12 cellular contexts compared by ENCODE assay signal in the genomic region with DNA sequence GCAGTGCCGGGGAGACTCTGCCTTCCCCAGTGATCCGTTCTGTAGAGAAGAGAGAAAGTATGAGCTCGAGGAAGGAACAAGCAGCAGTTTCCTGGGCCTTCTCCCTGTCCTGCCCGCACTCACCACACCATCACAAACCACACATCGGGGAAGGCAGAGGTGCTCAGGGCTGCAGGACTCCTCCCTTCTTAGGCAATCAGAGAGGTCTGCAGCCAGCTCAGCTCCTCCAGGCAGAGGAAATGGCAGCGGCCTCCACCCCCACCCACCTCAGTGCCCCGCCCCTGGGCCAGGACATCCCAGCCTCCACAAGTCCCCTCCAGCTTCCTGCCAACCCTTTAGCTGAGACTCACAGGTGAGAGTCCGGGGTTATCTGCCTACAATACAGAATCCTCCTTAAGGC. TPM values are rescaled to one million over a fixed set of nuclear protein-coding genes. Genes with fewer than 3 reads are reported as not detected.
DNase-seq lines count a peak whose midpoint lies in the region; ATAC-seq lines count a peak whose summit lies in the region.
"Had no signal": no experiment of that assay in that cellular context is flagged by ENCODE, and none has a peak within 500 bp of the region (broad histone marks: within the 10 kb centered on the region; RNA-seq: fewer than 3 reads in every experiment).

No MANE protein-coding gene starts in this region.

- no peak overlapping the region for H3K18ac ChIP-seq in mesenchymal stem cell (ENCODE audit: low read depth in 1 of 2, low read length in 2 of 2)

- H2AK5ac ChIP-seq in mesenchymal stem cell (ENCODE audit: low read length, severe bottlenecking): no peak overlapping the region

- no peak overlapping the region for H2AFZ ChIP-seq in mesenchymal stem cell (ENCODE audit: low read depth, low read length)

- H2BK5ac ChIP-seq in mesenchymal stem cell (ENCODE audit: low read depth, low read length, poor library complexity, severe bottlenecking): no peak overlapping the region

- no peak overlapping the region for H3K23ac ChIP-seq in mesenchymal stem cell (ENCODE audit: low read length in 2 of 2)

- H3K36me3 ChIP-seq in mesenchymal stem cell (ENCODE audit: control insufficient read depth in 1 of 2, insufficient read depth in 2 of 2, low read depth in 1 of 2, low read length in 2 of 2): peaks cover 51 to 59% of the 10 kb centered on the region in 2 experiments

- H3K4me3 ChIP-seq in mesenchymal stem cell (ENCODE audit: insufficient read depth in 1 of 2, low read depth in 1 of 2, low read length in 2 of 2): no peak overlapping the region

- no peak for ATAC-seq in Right ventricle myocardium superior (ENCODE audit: poor library complexity)
- no peak for ATAC-seq in left ventricle myocardium superior
- no peak for ATAC-seq in HG03025 (IDR thresholded peaks at IDR 0.05; ENCODE audit: low FRiP score, unreplicated experiment)
- no peak for ATAC-seq in GM19023 (IDR thresholded peaks at IDR 0.05; ENCODE audit: unreplicated experiment)

- H2BK15ac ChIP-seq in mesenchymal stem cell (ENCODE audit: low read depth, poor library complexity, severe bottlenecking): no peak overlapping the region

- H2BK120ac ChIP-seq in mesenchymal stem cell (ENCODE audit: low read depth, low read length): no peak overlapping the region

- 59% methylated on average over 5 of the region's 8 CpGs for WGBS in mesenchymal stem cell

- no peaks in the 10 kb centered on the region for H3K9me3 ChIP-seq in mesenchymal stem cell (ENCODE audit: control insufficient read depth, low read length)
- H3K9me3 ChIP-seq: tibial nerve had no signal

- DNase-seq in Right ventricle myocardium superior (peak; percentile 57), left ventricle myocardium superior (no peak), mesenchymal stem cell (peak; percentile 28), NCI-H2081 treated with DMSO at 0.1 percent for 48 hours (lab: John Stamatoyannopoulos, UW) (no peak), COR-L47 (lab: John Stamatoyannopoulos, UW) (no peak)
- DNase-seq in activated effector memory CD4-positive, alpha-beta T cell treated with anti-CD3 and anti-CD28 coated beads, Interleukin-2, amount 50 U/mL, for 16 hours: peak; percentile 86
- DNase-seq: foreskin melanocyte, NCI-H1092 had no signal

- no peak overlapping the region for H3K4me2 ChIP-seq in mesenchymal stem cell (ENCODE audit: low read length, poor library complexity, severe bottlenecking)

- H3K4me1 ChIP-seq in mesenchymal stem cell (ENCODE audit: control insufficient read depth, insufficient read depth, low read depth, low read length): peaks cover 35% of the 10 kb centered on the region

- H4K8ac ChIP-seq in mesenchymal stem cell (ENCODE audit: low read length): no peak overlapping the region

- no peak overlapping the region for H3K14ac ChIP-seq in mesenchymal stem cell (ENCODE audit: low read length in 2 of 2)

- no peaks in the 10 kb centered on the region for H3K27me3 ChIP-seq in mesenchymal stem cell (ENCODE audit: control insufficient read depth in 1 of 2, insufficient read depth in 1 of 2, low read length in 2 of 2)
- H3K27me3 ChIP-seq: tibial nerve had no signal

- peaks cover 54% of the 10 kb centered on the region for H3K79me1 ChIP-seq in mesenchymal stem cell (replicated peaks; ENCODE audit: low read length, poor library complexity, severe bottlenecking)

- no peak overlapping the region for H3K27ac ChIP-seq in mesenchymal stem cell (ENCODE audit: low read length, poor library complexity, severe bottlenecking)
- H3K27ac ChIP-seq: C4-2B had no signal

- intact Hi-C loops in Right ventricle myocardium superior (cut with DNase I) (no loop called here), left ventricle myocardium superior (cut with micrococcal nuclease) (no loop called here)

- H3K9ac ChIP-seq in mesenchymal stem cell (ENCODE audit: low read length): no peak overlapping the region

- H4K91ac ChIP-seq in mesenchymal stem cell (ENCODE audit: low read length): no peak overlapping the region

- no peak overlapping the region for H2BK12ac ChIP-seq in mesenchymal stem cell (ENCODE audit: low read length in 2 of 2)

- peak overlapping the region in 1 of 2 experiments; percentile 35 for H3K4ac ChIP-seq in mesenchymal stem cell (ENCODE audit: low read depth in 1 of 2, low read length in 2 of 2)

RNA-seq across cellular contexts. Expression of gene ZNF319, which starts 2.0 kb away (rescaled TPM):
- total RNA-seq in Right ventricle myocardium superior (8.1 TPM), left ventricle myocardium superior (9.2 TPM)
- 10.0 TPM for polyA plus RNA-seq in mesenchymal stem cell (2013, experiment 1 of 2)
- 10.1 TPM for polyA plus RNA-seq in mesenchymal stem cell (2013, experiment 2 of 2)

RNA-seq across cellular contexts. Expression of gene USB1, which starts 2.7 kb away (rescaled TPM):
- total RNA-seq in Right ventricle myocardium superior (32.1 TPM), left ventricle myocardium superior (28.3 TPM)
- 37.7 TPM for polyA plus RNA-seq in mesenchymal stem cell (2013, experiment 1 of 2)
- 38.4 TPM for polyA plus RNA-seq in mesenchymal stem cell (2013, experiment 2 of 2)

RNA-seq across cellular contexts. Expression of gene MMP15, which starts 27.1 kb away (rescaled TPM):
- total RNA-seq in Right ventricle myocardium superior: 55.2 TPM
- total RNA-seq in left ventricle myocardium superior: 62.2 TPM
- 13.9 TPM for polyA plus RNA-seq in mesenchymal stem cell (2013, experiment 1 of 2)
- polyA plus RNA-seq in mesenchymal stem cell (2013, experiment 2 of 2): 13.9 TPM

RNA-seq across cellular contexts. Expression of gene CNGB1, which starts 27.6 kb away (rescaled TPM):
- total RNA-seq in Right ventricle myocardium superior: not detected
- not detected for total RNA-seq in left ventricle myocardium superior
- polyA plus RNA-seq in mesenchymal stem cell (2013, experiment 1 of 2): not detected
- polyA plus RNA-seq in mesenchymal stem cell (2013, experiment 2 of 2): 0.01 TPM
- total RNA-seq: tibial nerve had no signal

Comparison
In these comparisons a context has a peak if more than half of its experiments do, and no peak if none do; other contexts are left out.
1. DNase-seq: peak in Right ventricle myocardium superior (single experiment), activated effector memory CD4-positive, alpha-beta T cell treated with anti-CD3 and anti-CD28 coated beads, Interleukin-2, amount 50 U/mL, for 16 hours (single experiment) and mesenchymal stem cell (single experiment); none in left ventricle myocardium superior (single experiment), NCI-H2081 treated with DMSO at 0.1 percent for 48 hours (single experiment) and COR-L47 (single experiment).